In genomic region chr16:85114909-85115567, GRCh38 we compare ENCODE assay signal across 8 cellular contexts. TPM values are rescaled to one million over a fixed set of nuclear protein-coding genes. Genes with fewer than 3 reads are reported as not detected.
DNase-seq lines count a peak whose midpoint lies in the region; ATAC-seq and TF ChIP-seq lines count a peak whose summit lies in the region.

No MANE protein-coding gene starts in this region.

- H3K36me3 ChIP-seq in CD8-positive, alpha-beta T cell (ENCODE audit: insufficient read depth, low read length), result no peaks in the 10 kb centered on the region
- H3K36me3 ChIP-seq in adrenal gland (replicated peaks in 1 of 2), result no peaks in the 10 kb centered on the region
- H3K36me3 ChIP-seq in left ventricle myocardium inferior, result no peaks in the 10 kb centered on the region
- no peaks in the 10 kb centered on the region for H3K36me3 ChIP-seq in rectal smooth muscle tissue (ENCODE audit: control insufficient read depth, insufficient read depth, low read length)
- no peaks in the 10 kb centered on the region for H3K36me3 ChIP-seq in vagina

- TF ChIP-seq POLR2A in adrenal gland (IDR thresholded peaks at IDR 0.05) (no peak), vagina (IDR thresholded peaks at IDR 0.05) (no peak)

- no peaks in the 10 kb centered on the region for H3K27me3 ChIP-seq in CD8-positive, alpha-beta T cell (ENCODE audit: insufficient read depth, low read length)
- no peaks in the 10 kb centered on the region for H3K27me3 ChIP-seq in adrenal gland
- H3K27me3 ChIP-seq in left ventricle myocardium inferior (ENCODE audit: low read depth), result no peaks in the 10 kb centered on the region
- no peaks in the 10 kb centered on the region for H3K27me3 ChIP-seq in rectal smooth muscle tissue (ENCODE audit: control insufficient read depth, insufficient read depth, low read length)
- H3K27me3 ChIP-seq in vagina, result no peaks in the 10 kb centered on the region

- H3K4me1 ChIP-seq in CD8-positive, alpha-beta T cell (ENCODE audit: insufficient read depth, low read length), result peaks cover 4% of the 10 kb centered on the region
- H3K4me1 ChIP-seq in adrenal gland (replicated peaks in 1 of 2), result no peaks in the 10 kb centered on the region
- H3K4me1 ChIP-seq in left ventricle myocardium inferior, result peaks cover 8% of the 10 kb centered on the region
- H3K4me1 ChIP-seq in rectal smooth muscle tissue (ENCODE audit: control insufficient read depth, insufficient read depth, low read length), result peaks cover 4% of the 10 kb centered on the region
- H3K4me1 ChIP-seq in vagina, result no peaks in the 10 kb centered on the region

- CTCF ChIA-PET in CD8-positive, alpha-beta T cell (lab: Charles Lee), result interaction anchor here (0.6 to 2.1 kb wide), 30 partner anchors 10 to 277 kb away, joined by 3 to 47 read pairs (median 3); partner anchors contain the start of gene KIAA0513

- H3K27ac Mint-ChIP-seq in CD8-positive, alpha-beta T cell, result peak overlapping the region; percentile 79

- no peaks in the 10 kb centered on the region for H3K9me3 Mint-ChIP-seq in CD8-positive, alpha-beta T cell

- no peaks in the 10 kb centered on the region for H3K9me3 ChIP-seq in CD8-positive, alpha-beta T cell (ENCODE audit: low read length)
- H3K9me3 ChIP-seq in adrenal gland (replicated peaks in 1 of 3) (no peaks in the 10 kb centered on the region), left ventricle myocardium inferior (replicated peaks) (peaks cover 5% of the 10 kb centered on the region), vagina (no peaks in the 10 kb centered on the region)

- DNase-seq in CD8-positive, alpha-beta T cell, result peak; percentile 62 to 86 (median 74)
- peak; percentile 77 for DNase-seq in NCI-H1436 (lab: John Stamatoyannopoulos, UW)
- DNase-seq in T-helper 2 cell, result peak; percentile 47 to 83 (median 52)
- DNase-seq in adrenal gland, result peak; percentile 84 to 96 (median 90)
- peak; percentile 87 for DNase-seq in left ventricle myocardium inferior
- DNase-seq in vagina (ENCODE audit: extremely low spot score in 2 of 2), result no peak

- WGBS in adrenal gland, 4 donors, result 5 to 13% (median 9%) methylated on average over 15 to 20 of the region's 20 CpGs

- H3K9ac ChIP-seq in rectal smooth muscle tissue (ENCODE audit: low read length), result peak overlapping the region; percentile 11

- peak; percentile 88 for ATAC-seq in CD8-positive, alpha-beta T cell
- peak; percentile 72 for ATAC-seq in GM21825 (IDR thresholded peaks at IDR 0.05; ENCODE audit: unreplicated experiment)

- H3K4me3 Mint-ChIP-seq in CD8-positive, alpha-beta T cell, result peak overlapping the region; percentile 70

- H3K27me3 Mint-ChIP-seq in CD8-positive, alpha-beta T cell (ENCODE audit: low read depth), result no peaks in the 10 kb centered on the region

- H3K4me3 ChIP-seq in CD8-positive, alpha-beta T cell (ENCODE audit: low read depth, low read length), result no peak overlapping the region
- H3K4me3 ChIP-seq in adrenal gland (peak overlapping the region in 1 of 4 donors; percentile 20), left ventricle myocardium inferior (peak overlapping the region; percentile 32), rectal smooth muscle tissue (ENCODE audit: low read length) (peak overlapping the region; percentile 32), vagina (peak overlapping the region in 1 of 2 donors; percentile 19)

- H3K4me1 Mint-ChIP-seq in CD8-positive, alpha-beta T cell (ENCODE audit: low read depth), result peaks cover 11% of the 10 kb centered on the region

- H3K36me3 Mint-ChIP-seq in CD8-positive, alpha-beta T cell, result no peaks in the 10 kb centered on the region

- intact Hi-C loops in CD8-positive, alpha-beta T cell (cut with DNase I, micrococcal nuclease), result loop anchor here in 1 of 2 experiments (1.0 kb wide), 1 partner anchor 88 kb away; the partner anchor contains the start of gene KIAA0513
- intact Hi-C loops in adrenal gland (cut with DNase I), result loop anchor here (5.0 to 10.0 kb wide), 2 partner anchors 117 to 140 kb away; no protein-coding TSS in a partner anchor
- intact Hi-C loops in left ventricle myocardium inferior (cut with micrococcal nuclease), result loop anchor here (10.0 kb wide), 1 partner anchor 120 kb away; no protein-coding TSS in a partner anchor
- intact Hi-C loops in vagina (cut with DNase I), result loop anchor here (10.0 kb wide), 1 partner anchor 600 kb away; no protein-coding TSS in a partner anchor

- POLR2A ChIA-PET in CD8-positive, alpha-beta T cell (lab: Charles Lee), result interaction anchor here (1.5 kb wide), 1 partner anchor 10 kb away, joined by 6 read pairs; no protein-coding TSS in a partner anchor

- peak; percentile 88 for TF ChIP-seq CTCF in CD8-positive, alpha-beta T cell (IDR thresholded peaks at IDR 0.05)
- TF ChIP-seq CTCF in adrenal gland (IDR thresholded peaks at IDR 0.05) (peak; percentile 97 to 99 (median 98)), left ventricle myocardium inferior (IDR thresholded peaks at IDR 0.05; ENCODE audit: borderline replicate concordance) (peak; percentile 98), vagina (IDR thresholded peaks at IDR 0.05) (peak; percentile 91 to 95 (median 92))

- H3K27ac ChIP-seq in CD8-positive, alpha-beta T cell (ENCODE audit: low read depth, low read length), result no peak overlapping the region
- H3K27ac ChIP-seq in adrenal gland (peak overlapping the region in 2 of 5 donors; percentile 56 to 57), left ventricle myocardium inferior (replicated peaks) (peak overlapping the region; percentile 72), rectal smooth muscle tissue (ENCODE audit: low read depth, low read length) (no peak overlapping the region), vagina (peak overlapping the region; percentile 10)

RNA-seq across cellular contexts. Expression of gene CIBAR2, which starts 2.8 kb away (rescaled TPM):
- not detected for total RNA-seq in CD8-positive, alpha-beta T cell
- total RNA-seq in adrenal gland (1 to 10 TPM in 1 of 8 donors, under 1 TPM in 3, not detected in 4; 0.30 to 1.2 (median 0.47) TPM), left ventricle myocardium inferior (not detected), vagina (not detected)
- polyA plus RNA-seq in adrenal gland, result 1 to 10 TPM in 2 of 3 donors, under 1 TPM in 1; 0.91 to 2.6 (median 1.7) TPM

Comparison
In these comparisons a context has a peak if more than half of its experiments do, and no peak if none do; other contexts are left out.
1. DNase-seq: peak in CD8-positive, alpha-beta T cell (7 of 7), NCI-H1436 (single experiment), T-helper 2 cell (5 of 5), adrenal gland (7 of 7) and left ventricle myocardium inferior (single experiment); none in vagina (0 of 2).
2. H3K27ac ChIP-seq: peak in left ventricle myocardium inferior (single experiment) and vagina (single experiment); none in CD8-positive, alpha-beta T cell (single experiment) and rectal smooth muscle tissue (single experiment).
3. Peak in every context shown above with its lines, with median percentiles within 50 percentile points of each other: CTCF ChIP-seq.